ENCODE assay signal across 26 cellular contexts in genomic region chr5:39970117-39970798, GRCh38.
DNase-seq lines count a peak whose midpoint lies in the region; ATAC-seq, FAIRE-seq and TF ChIP-seq lines count a peak whose summit lies in the region.
"Had no signal": no experiment of that assay in that cellular context is flagged by ENCODE, and none has a peak within 500 bp of the region (broad histone marks: within the 10 kb centered on the region; RNA-seq: fewer than 3 reads in every experiment).

No MANE protein-coding gene starts in this region.

- no peaks in the 10 kb centered on the region for H3K9me3 Mint-ChIP-seq in T-cell
- H3K9me3 Mint-ChIP-seq: CD4-positive, alpha-beta T cell had no signal

- no peaks in the 10 kb centered on the region for H3K36me3 Mint-ChIP-seq in T-cell

- TF ChIP-seq POLR2A in H54 (IDR thresholded peaks at IDR 0.05; ENCODE audit: low read depth, low read length) = no peak
- TF ChIP-seq POLR2A in GM18505 (IDR thresholded peaks at IDR 0.05; ENCODE audit: borderline replicate concordance, extremely low read depth, insufficient read depth, insufficient read length) = no peak

- H3K4me1 Mint-ChIP-seq in T-cell = no peaks in the 10 kb centered on the region

- CTCF ChIA-PET in T-cell (lab: Charles Lee) = no interaction called here

- ATAC-seq in GM18909 (IDR thresholded peaks at IDR 0.05; ENCODE audit: poor library complexity, unreplicated experiment) (peak; percentile 58), HG03175 (IDR thresholded peaks at IDR 0.05; ENCODE audit: unreplicated experiment) (peak; percentile 43), HG03135 (IDR thresholded peaks at IDR 0.05; ENCODE audit: unreplicated experiment) (no peak), T-cell (replicated peaks in 1 of 4) (no peak), GM18505 (IDR thresholded peaks at IDR 0.05; ENCODE audit: unreplicated experiment) (no peak)
- ATAC-seq: A549, Right ventricle myocardium inferior had no signal

- FAIRE-seq in H54 (lab: Jason Lieb, UNC) = peak; percentile 36
- FAIRE-seq: A549 had no signal

- no peak overlapping the region for H3K27ac Mint-ChIP-seq in T-cell
- H3K27ac Mint-ChIP-seq: CD4-positive, alpha-beta T cell had no signal

- no peak for DNase-seq in H54 (ENCODE audit: insufficient read length, low spot score)
- no peak for DNase-seq in activated CD8-positive, alpha-beta memory T cell treated with anti-CD3 and anti-CD28 coated beads, Interleukin-2, amount 50 U/mL, for 4 hours
- DNase-seq in T-cell = no peak
- DNase-seq: AML-193; CD4-positive, alpha-beta T cell; COR-L47; DMS53; H7; IMR-90; KG1; MG63; NCI-H1105 treated with DMSO at 0.1 percent for 48 hours; NCI-H146; NCI-H1930; NCI-H2107; NCI-H524; NCI-H774; NK-92 treated with Interleukin-12 subunit alpha and Interleukin-12 subunit beta, amount 100 ng/mL, for 24 hours; PC-9; SJCRH30 had no signal

- peaks cover 5 to 12% of the 10 kb centered on the region in 2 donors for H3K27me3 Mint-ChIP-seq in T-cell

- no peak overlapping the region for H3K4me3 Mint-ChIP-seq in T-cell
- H3K4me3 Mint-ChIP-seq: CD4-positive, alpha-beta T cell had no signal

- POLR2A ChIA-PET in T-cell (lab: Charles Lee) = no interaction called here

Comparison
In these comparisons a context has a peak if more than half of its experiments do, and no peak if none do; other contexts are left out.
1. ATAC-seq: peak in GM18909 (single experiment) and HG03175 (single experiment); none in HG03135 (single experiment), T-cell (0 of 4) and GM18505 (single experiment).